ENCODE assay signal across 8 cellular contexts in genomic region chr1:42682739-42683529, GRCh38.
DNase-seq lines count a peak whose midpoint lies in the region; ATAC-seq lines count a peak whose summit lies in the region.

No MANE protein-coding gene starts in this region.

- H3K27ac ChIP-seq in cingulate gyrus (ENCODE audit: low read depth, low read length): peak overlapping the region; percentile 35

- DNase-seq in NCI-H146 (lab: John Stamatoyannopoulos, UW): peak; percentile 51
- peak; percentile 33 to 43 for DNase-seq in activated CD4-positive, alpha-beta T cell treated with anti-CD3 and anti-CD28 coated beads for 24 hours (ENCODE audit: low read depth in 2 of 2)
- DNase-seq in left kidney (ENCODE audit: low read depth, low spot score): peak; percentile 85
- peak; percentile 67 for DNase-seq in stimulated activated CD4-positive, alpha-beta T cell treated with anti-CD3 and anti-CD28 coated beads, Interleukin-1b, Interleukin-23, amount 100 ng/mL, for 48 hours
- DNase-seq in NCI-H187 treated with DMSO at 0.1 percent for 48 hours (lab: John Stamatoyannopoulos, UW): no peak

- ATAC-seq in GM18498 (IDR thresholded peaks at IDR 0.05; ENCODE audit: unreplicated experiment) (peak; percentile 49), HG02610 (IDR thresholded peaks at IDR 0.05; ENCODE audit: unreplicated experiment) (peak; percentile 51)
